In the genomic region with DNA sequence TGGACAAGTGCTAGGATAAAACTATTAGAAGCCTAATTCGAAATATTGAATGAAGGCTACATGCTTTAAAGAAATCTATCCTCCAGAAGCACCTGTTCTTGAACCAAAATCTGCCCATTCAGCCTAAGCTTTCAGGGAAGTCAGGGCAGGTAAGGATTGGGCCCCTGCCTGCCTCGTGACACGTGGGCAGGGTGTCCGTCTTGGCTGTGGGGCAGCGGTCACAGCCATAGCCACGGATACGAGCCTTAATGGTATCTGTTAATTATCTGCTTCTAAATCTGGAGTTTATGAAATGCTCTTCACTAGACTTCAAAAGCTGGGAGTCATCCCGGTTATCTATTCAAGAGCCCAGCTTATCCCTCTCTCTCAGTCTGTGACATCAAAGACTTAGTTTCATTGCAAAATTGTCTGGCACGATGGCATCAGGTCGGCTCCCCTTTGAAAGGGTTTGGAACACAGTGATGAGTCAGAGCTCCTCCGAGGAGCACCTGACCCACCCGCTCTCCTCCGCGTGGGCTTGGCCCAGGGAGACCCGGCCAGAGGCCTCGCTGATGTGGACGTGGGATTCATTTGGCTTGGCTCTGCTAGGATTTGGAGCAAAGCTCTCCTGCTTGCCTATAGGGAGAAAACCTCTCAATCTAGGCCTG, we compare ENCODE assay signal across 1 cellular context.
TF ChIP-seq lines count a peak whose summit lies in the region.

No MANE protein-coding gene starts in this region.

TF ChIP-seq in HepG2, 621 proteins besides CTCF, POLR2A, EP300 and RAD21 (continued from another document and continues in another):
- TF ChIP-seq TFDP1 (CRISPR knock-in tag; IDR thresholded peaks at IDR 0.05; ENCODE audit: borderline replicate concordance) (peak; percentile 42; the same call in 1 of the 2 replicates), KAT8 (CRISPR knock-in tag; IDR thresholded peaks at IDR 0.05) (peak; percentile 67; the same call in 1 of the 2 replicates), MED13 (CRISPR knock-in tag; IDR thresholded peaks at IDR 0.05) (no peak), ZBTB7B (CRISPR knock-in tag; IDR thresholded peaks at IDR 0.05) (peak; percentile 62; the same call in 1 of the 2 replicates), KDM2A (CRISPR knock-in tag; IDR thresholded peaks at IDR 0.05; ENCODE audit: borderline replicate concordance, low read depth) (peak; percentile 79), SRSF1 (optimal IDR thresholded peaks at IDR 0.05; ENCODE audit: low read depth, low read length) (no peak), ZNF629 (CRISPR knock-in tag; conservative IDR thresholded peaks at IDR 0.05) (0 out of 2 replicates have a peak, but pooled peaks have one; percentile 3), CBFB (CRISPR knock-in tag; IDR thresholded peaks at IDR 0.05) (peak; percentile 60; the same call in 1 of the 2 replicates), ZNF777 (CRISPR knock-in tag; IDR thresholded peaks at IDR 0.05) (no peak), CEBPG (CRISPR knock-in tag; IDR thresholded peaks at IDR 0.05) (peak; percentile 94), DPF2 (CRISPR knock-in tag; IDR thresholded peaks at IDR 0.05; ENCODE audit: borderline replicate concordance, low read depth) (0 out of 2 replicates have a peak, but pooled peaks have one; percentile 60), NCOR1 (IDR thresholded peaks at IDR 0.05; ENCODE audit: borderline replicate concordance, low read length) (peak; percentile 87), ZNF724P (CRISPR knock-in tag; IDR thresholded peaks at IDR 0.05; ENCODE audit: borderline replicate concordance) (0 out of 2 replicates have a peak, but pooled peaks have one; percentile 39), ATF7-NPFF (CRISPR knock-in tag; IDR thresholded peaks at IDR 0.05; ENCODE audit: low read depth) (peak; percentile 41; the same call in 1 of the 2 replicates), TP53 (CRISPR knock-in tag; conservative IDR thresholded peaks at IDR 0.05) (no peak), FOSL2 (CRISPR knock-in tag; IDR thresholded peaks at IDR 0.05) (peak; percentile 100), ZNF772 (CRISPR knock-in tag; IDR thresholded peaks at IDR 0.05) (no peak), IRF2 (CRISPR knock-in tag; IDR thresholded peaks at IDR 0.05) (0 out of 2 replicates have a peak, but pooled peaks have one; percentile 38), ARID2 (CRISPR knock-in tag; IDR thresholded peaks at IDR 0.05; ENCODE audit: borderline replicate concordance) (0 out of 2 replicates have a peak, but pooled peaks have one; percentile 10), ATF7 (IDR thresholded peaks at IDR 0.05) (no peak; the same call in 1 of the 2 replicates), ATF7 (CRISPR knock-in tag; IDR thresholded peaks at IDR 0.05) (peak; percentile 46; the same call in 1 of the 2 replicates), ZKSCAN5 (CRISPR knock-in tag; IDR thresholded peaks at IDR 0.05) (no peak), FOSL1 (CRISPR knock-in tag; IDR thresholded peaks at IDR 0.05; ENCODE audit: borderline replicate concordance) (peak; percentile 93), BHLHE40 (IDR thresholded peaks at IDR 0.05; ENCODE audit: low read length) (peak; percentile 88), ETS1 (CRISPR knock-in tag; IDR thresholded peaks at IDR 0.05) (no peak), SP4 (CRISPR knock-in tag; IDR thresholded peaks at IDR 0.05) (no peak), ISL2 (CRISPR knock-in tag; IDR thresholded peaks at IDR 0.05) (peak; percentile 94), SAP130 (CRISPR knock-in tag; IDR thresholded peaks at IDR 0.05; ENCODE audit: low read depth) (peak; percentile 55; the same call in 1 of the 2 replicates), ZFX (CRISPR knock-in tag; IDR thresholded peaks at IDR 0.05; ENCODE audit: low read depth) (peak; percentile 44), ZNF121 (CRISPR knock-in tag; IDR thresholded peaks at IDR 0.05) (no peak), REST (IDR thresholded peaks at IDR 0.05; ENCODE audit: borderline replicate concordance in 1 of 2, low read depth in 1 of 2, low read length in 2 of 2) (no peak), TFAP4 (IDR thresholded peaks at IDR 0.05; ENCODE audit: borderline replicate concordance, low read depth) (peak; percentile 30; the same call in 1 of the 2 replicates), CCDC6 (CRISPR knock-in tag; IDR thresholded peaks at IDR 0.05) (no peak; the same call in 1 of the 2 replicates), CREM (IDR thresholded peaks at IDR 0.05) (peak; percentile 87), CREM (CRISPR knock-in tag; IDR thresholded peaks at IDR 0.05) (no peak), ZNF547 (CRISPR knock-in tag; IDR thresholded peaks at IDR 0.05) (0 out of 2 replicates have a peak, but pooled peaks have one; percentile 24), ATF2 (CRISPR knock-in tag; IDR thresholded peaks at IDR 0.05) (peak; percentile 73), KLF6 (CRISPR knock-in tag; IDR thresholded peaks at IDR 0.05) (peak; percentile 83), ZNF205 (CRISPR knock-in tag; IDR thresholded peaks at IDR 0.05) (0 out of 2 replicates have a peak, but pooled peaks have one; percentile 16), NCOA2 (CRISPR knock-in tag; IDR thresholded peaks at IDR 0.05) (peak; percentile 96)
- TF ChIP-seq, protein P1, sequence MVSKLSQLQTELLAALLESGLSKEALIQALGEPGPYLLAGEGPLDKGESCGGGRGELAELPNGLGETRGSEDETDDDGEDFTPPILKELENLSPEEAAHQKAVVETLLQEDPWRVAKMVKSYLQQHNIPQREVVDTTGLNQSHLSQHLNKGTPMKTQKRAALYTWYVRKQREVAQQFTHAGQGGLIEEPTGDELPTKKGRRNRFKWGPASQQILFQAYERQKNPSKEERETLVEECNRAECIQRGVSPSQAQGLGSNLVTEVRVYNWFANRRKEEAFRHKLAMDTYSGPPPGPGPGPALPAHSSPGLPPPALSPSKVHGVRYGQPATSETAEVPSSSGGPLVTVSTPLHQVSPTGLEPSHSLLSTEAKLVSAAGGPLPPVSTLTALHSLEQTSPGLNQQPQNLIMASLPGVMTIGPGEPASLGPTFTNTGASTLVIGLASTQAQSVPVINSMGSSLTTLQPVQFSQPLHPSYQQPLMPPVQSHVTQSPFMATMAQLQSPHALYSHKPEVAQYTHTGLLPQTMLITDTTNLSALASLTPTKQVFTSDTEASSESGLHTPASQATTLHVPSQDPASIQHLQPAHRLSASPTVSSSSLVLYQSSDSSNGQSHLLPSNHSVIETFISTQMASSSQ (IDR thresholded peaks at IDR 0.05; ENCODE audit: low read depth), result 0 out of 2 replicates have a peak, but pooled peaks have one; percentile 30
- TF ChIP-seq, protein P1 (CRISPR knock-in tag; IDR thresholded peaks at IDR 0.05; ENCODE audit: borderline replicate concordance), result peak; percentile 77; the same call in 1 of the 2 replicates
- TF ChIP-seq, protein P2, sequence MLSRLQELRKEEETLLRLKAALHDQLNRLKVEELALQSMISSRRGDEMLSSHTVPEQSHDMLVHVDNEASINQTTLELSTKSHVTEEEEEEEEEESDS (CRISPR knock-in tag; IDR thresholded peaks at IDR 0.05; ENCODE audit: borderline replicate concordance), result no peak
- TF ChIP-seq, protein P3, sequence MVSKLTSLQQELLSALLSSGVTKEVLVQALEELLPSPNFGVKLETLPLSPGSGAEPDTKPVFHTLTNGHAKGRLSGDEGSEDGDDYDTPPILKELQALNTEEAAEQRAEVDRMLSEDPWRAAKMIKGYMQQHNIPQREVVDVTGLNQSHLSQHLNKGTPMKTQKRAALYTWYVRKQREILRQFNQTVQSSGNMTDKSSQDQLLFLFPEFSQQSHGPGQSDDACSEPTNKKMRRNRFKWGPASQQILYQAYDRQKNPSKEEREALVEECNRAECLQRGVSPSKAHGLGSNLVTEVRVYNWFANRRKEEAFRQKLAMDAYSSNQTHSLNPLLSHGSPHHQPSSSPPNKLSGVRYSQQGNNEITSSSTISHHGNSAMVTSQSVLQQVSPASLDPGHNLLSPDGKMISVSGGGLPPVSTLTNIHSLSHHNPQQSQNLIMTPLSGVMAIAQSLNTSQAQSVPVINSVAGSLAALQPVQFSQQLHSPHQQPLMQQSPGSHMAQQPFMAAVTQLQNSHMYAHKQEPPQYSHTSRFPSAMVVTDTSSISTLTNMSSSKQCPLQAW (CRISPR knock-in tag; IDR thresholded peaks at IDR 0.05), result 0 out of 2 replicates have a peak, but pooled peaks have one; percentile 32
- TF ChIP-seq, protein P4, sequence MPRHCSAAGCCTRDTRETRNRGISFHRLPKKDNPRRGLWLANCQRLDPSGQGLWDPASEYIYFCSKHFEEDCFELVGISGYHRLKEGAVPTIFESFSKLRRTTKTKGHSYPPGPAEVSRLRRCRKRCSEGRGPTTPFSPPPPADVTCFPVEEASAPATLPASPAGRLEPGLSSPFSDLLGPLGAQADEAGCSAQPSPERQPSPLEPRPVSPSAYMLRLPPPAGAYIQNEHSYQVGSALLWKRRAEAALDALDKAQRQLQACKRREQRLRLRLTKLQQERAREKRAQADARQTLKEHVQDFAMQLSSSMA (CRISPR knock-in tag; IDR thresholded peaks at IDR 0.05), result no peak
- TF ChIP-seq, protein P5, sequence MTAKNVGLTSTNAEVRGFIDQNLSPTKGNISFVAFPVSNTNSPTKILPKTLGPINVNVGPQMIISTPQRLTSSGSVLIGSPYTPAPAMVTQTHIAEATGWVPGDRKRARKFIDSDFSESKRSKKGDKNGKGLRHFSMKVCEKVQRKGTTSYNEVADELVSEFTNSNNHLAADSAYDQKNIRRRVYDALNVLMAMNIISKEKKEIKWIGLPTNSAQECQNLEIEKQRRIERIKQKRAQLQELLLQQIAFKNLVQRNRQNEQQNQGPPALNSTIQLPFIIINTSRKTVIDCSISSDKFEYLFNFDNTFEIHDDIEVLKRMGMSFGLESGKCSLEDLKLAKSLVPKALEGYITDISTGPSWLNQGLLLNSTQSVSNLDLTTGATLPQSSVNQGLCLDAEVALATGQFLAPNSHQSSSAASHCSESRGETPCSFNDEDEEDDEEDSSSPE (CRISPR knock-in tag; IDR thresholded peaks at IDR 0.05), result no peak
